8 cellular contexts compared by ENCODE assay signal in genomic region chr10:124916585-124917167, GRCh38. TPM values are rescaled to one million over a fixed set of nuclear protein-coding genes. Genes with fewer than 3 reads are reported as not detected.
DNase-seq lines count a peak whose midpoint lies in the region; ATAC-seq and TF ChIP-seq lines count a peak whose summit lies in the region.

No MANE protein-coding gene starts in this region.

- CTCF ChIA-PET in AG04450 (lab: Charles Lee), result interaction anchor here (0.6 kb wide), 1 partner anchor 29 kb away, joined by 4 read pairs; no protein-coding TSS in a partner anchor
- CTCF ChIA-PET in WTC11 (lab: Charles Lee), result no interaction called here

- H3F3A ChIP-seq in smooth muscle cell (ENCODE audit: low read depth), result peaks cover 14% of the 10 kb centered on the region

- H3K27me3 ChIP-seq in AG04450 (ENCODE audit: control insufficient read depth, insufficient read depth, low read length) (no peaks in the 10 kb centered on the region), smooth muscle cell (ENCODE audit: low read depth) (no peaks in the 10 kb centered on the region)

- H3K27me3 Mint-ChIP-seq in WTC11 (ENCODE audit: low read depth) (no peaks in the 10 kb centered on the region), immature natural killer cell (ENCODE audit: low read depth in 3 of 3) (peaks cover 2 to 21% (median 5%) of the 10 kb centered on the region in 3 donors)

- H3K27ac Mint-ChIP-seq in WTC11 (no peak overlapping the region), immature natural killer cell (peak overlapping the region; percentile 92 to 97 (median 95))

- H3K9ac ChIP-seq in smooth muscle cell (ENCODE audit: low read depth), result peak overlapping the region; percentile 92

- H3K36me3 Mint-ChIP-seq in WTC11 (no peaks in the 10 kb centered on the region), immature natural killer cell (no peaks in the 10 kb centered on the region)

- H3K9me3 Mint-ChIP-seq in WTC11 (no peaks in the 10 kb centered on the region), immature natural killer cell (no peaks in the 10 kb centered on the region)

- H3K4me3 ChIP-seq in AG04450 (ENCODE audit: low read depth, low read length) (peak overlapping the region; percentile 82), cardiac fibroblast (replicated peaks in 1 of 2; ENCODE audit: low read depth in 2 of 2, low read length in 2 of 2) (peak overlapping the region; percentile 86), smooth muscle cell (peak overlapping the region; percentile 100)

- ATAC-seq in GM18873 (IDR thresholded peaks at IDR 0.05; ENCODE audit: low FRiP score, unreplicated experiment) (peak; percentile 86), HG03135 (IDR thresholded peaks at IDR 0.05; ENCODE audit: unreplicated experiment) (peak; percentile 96), WTC11 (peak; percentile 95)

- H4K20me1 ChIP-seq in smooth muscle cell (ENCODE audit: low read depth), result peaks cover 42% of the 10 kb centered on the region

- DNase-seq in AG04450 (ENCODE audit: low read depth, low spot score), result peak; percentile 80
- DNase-seq in NCI-H2227 (lab: John Stamatoyannopoulos, UW; ENCODE audit: unreplicated experiment), result peak; percentile 95
- DNase-seq in WTC11 (ENCODE audit: low spot score), result peak; percentile 97
- peak; percentile 95 to 98 for DNase-seq in cardiac fibroblast (ENCODE audit: low read depth in 2 of 2)
- peak; percentile 97 for DNase-seq in immature natural killer cell
- DNase-seq in smooth muscle cell (lab: John Stamatoyannopoulos, UW; ENCODE audit: unreplicated experiment), result peak; percentile 89

- no peak for TF ChIP-seq CTCF in AG04450 (IDR thresholded peaks at IDR 0.05; ENCODE audit: low read depth, low read length)
- no peak for TF ChIP-seq CTCF in WTC11 (IDR thresholded peaks at IDR 0.05)
- no peak for TF ChIP-seq CTCF in cardiac fibroblast (IDR thresholded peaks at IDR 0.05; ENCODE audit: low read depth, low read length)
- TF ChIP-seq CTCF in smooth muscle cell (IDR thresholded peaks at IDR 0.05; ENCODE audit: borderline replicate concordance, insufficient read depth, poor library complexity, severe bottlenecking), result no peak

- POLR2A ChIA-PET in AG04450 (lab: Yijun Ruan, JAX), result interaction anchor here (0.6 to 2.5 kb wide), 3 partner anchors 27 to 67 kb away, joined by 3 to 9 read pairs (median 4); no protein-coding TSS in a partner anchor
- POLR2A ChIA-PET in WTC11 (lab: Charles Lee), result no interaction called here

- H3K9me3 ChIP-seq in AG04450 (ENCODE audit: control insufficient read depth, insufficient read depth, low read length) (no peaks in the 10 kb centered on the region), smooth muscle cell (replicated peaks; ENCODE audit: low read depth) (no peaks in the 10 kb centered on the region)

- H3K27ac ChIP-seq in AG04450 (ENCODE audit: low read depth, low read length) (peak overlapping the region; percentile 73), smooth muscle cell (ENCODE audit: low read depth) (peak overlapping the region; percentile 93)

- H3K79me2 ChIP-seq in smooth muscle cell (ENCODE audit: low read depth), result peaks cover 44% of the 10 kb centered on the region

- under 1% methylated on average over 40 of the region's 82 CpGs for WGBS in smooth muscle cell (ENCODE audit: low lambda C conversion rate)

- H3K4me3 Mint-ChIP-seq in WTC11 (peak overlapping the region; percentile 86), immature natural killer cell (peak overlapping the region; percentile 87 to 95 (median 91))

- H3K36me3 ChIP-seq in smooth muscle cell (ENCODE audit: low read depth), result no peaks in the 10 kb centered on the region

- H2AFZ ChIP-seq in smooth muscle cell (ENCODE audit: low read depth), result peak overlapping the region; percentile 49

- peaks cover 21% of the 10 kb centered on the region for H3K4me1 ChIP-seq in smooth muscle cell (ENCODE audit: low read depth)

- H3K4me2 ChIP-seq in smooth muscle cell, result peak overlapping the region; percentile 87

- H3K4me1 Mint-ChIP-seq in WTC11 (peaks cover 20% of the 10 kb centered on the region), immature natural killer cell (peaks cover 33 to 46% of the 10 kb centered on the region in 2 donors)

TF ChIP-seq in WTC11, 78 proteins besides CTCF, POLR2A, EP300 and RAD21 (continues in another document):
- TF ChIP-seq IRF1 (CRISPR knock-in tag; IDR thresholded peaks at IDR 0.05) (0 out of 2 replicates have a peak, but pooled peaks have one; percentile 11), FOXK1 (CRISPR knock-in tag; IDR thresholded peaks at IDR 0.05) (peak; percentile 85; the same call in 1 of the 2 replicates), CBFB (CRISPR knock-in tag; IDR thresholded peaks at IDR 0.05; ENCODE audit: low read depth) (0 out of 2 replicates have a peak, but pooled peaks have one; percentile 57), ZNF121 (CRISPR knock-in tag; IDR thresholded peaks at IDR 0.05) (no peak), MAX (CRISPR knock-in tag; IDR thresholded peaks at IDR 0.05) (peak; percentile 79), ZBTB21 (CRISPR knock-in tag; IDR thresholded peaks at IDR 0.05; ENCODE audit: borderline replicate concordance) (peak; percentile 89), TP53 (CRISPR knock-in tag; IDR thresholded peaks at IDR 0.05) (peak; percentile 59; the same call in 1 of the 2 replicates), CREM (CRISPR knock-in tag; IDR thresholded peaks at IDR 0.05) (peak; percentile 93; the same call in 1 of the 2 replicates), HMGXB4 (CRISPR knock-in tag; IDR thresholded peaks at IDR 0.05) (peak; percentile 64; the same call in 1 of the 2 replicates), E2F5 (CRISPR knock-in tag; IDR thresholded peaks at IDR 0.05) (peak; percentile 68; the same call in 1 of the 2 replicates), TEAD1 (CRISPR knock-in tag; IDR thresholded peaks at IDR 0.05) (0 out of 2 replicates have a peak, but pooled peaks have one; percentile 66), ZNF512 (CRISPR knock-in tag; IDR thresholded peaks at IDR 0.05; ENCODE audit: borderline replicate concordance) (no peak), NFATC4 (CRISPR knock-in tag; IDR thresholded peaks at IDR 0.05) (no peak), SP1 (CRISPR knock-in tag; conservative IDR thresholded peaks at IDR 0.05) (peak; percentile 71; the same call in 1 of the 2 replicates), ZNF232 (CRISPR knock-in tag; IDR thresholded peaks at IDR 0.05) (0 out of 2 replicates have a peak, but pooled peaks have one; percentile 59)

RNA-seq across cellular contexts. Expression of gene ZRANB1, which starts 25.2 kb away (rescaled TPM):
- 29.9 and 36.9 TPM in 2 replicates for polyA plus RNA-seq in AG04450 (2011; rRNA removed)
- 31.0 and 39.2 TPM in 2 replicates for polyA minus RNA-seq in AG04450 (2011; rRNA and poly(A)+ RNA removed)
- 13.9 to 15.9 TPM (median 15.3 TPM) in 3 replicates for total RNA-seq in WTC11 (2021)
- 1 to 10 TPM; 3.8 to 7.1 (median 5.6) TPM for polyA plus RNA-seq in immature natural killer cell
- total RNA-seq in smooth muscle cell, result 24.1 and 30.2 TPM in 2 replicates
- polyA plus RNA-seq in smooth muscle cell, result 7.5 and 8.2 TPM in 2 replicates

Comparison
In these comparisons a context has a peak if more than half of its experiments do, and no peak if none do; other contexts are left out.
1. Peak in every context shown above with its lines: DNase-seq, ATAC-seq, H3K4me3 ChIP-seq and H3K27ac ChIP-seq.